Comparison of ENCODE assay signal across 9 cellular contexts in the genomic region with DNA sequence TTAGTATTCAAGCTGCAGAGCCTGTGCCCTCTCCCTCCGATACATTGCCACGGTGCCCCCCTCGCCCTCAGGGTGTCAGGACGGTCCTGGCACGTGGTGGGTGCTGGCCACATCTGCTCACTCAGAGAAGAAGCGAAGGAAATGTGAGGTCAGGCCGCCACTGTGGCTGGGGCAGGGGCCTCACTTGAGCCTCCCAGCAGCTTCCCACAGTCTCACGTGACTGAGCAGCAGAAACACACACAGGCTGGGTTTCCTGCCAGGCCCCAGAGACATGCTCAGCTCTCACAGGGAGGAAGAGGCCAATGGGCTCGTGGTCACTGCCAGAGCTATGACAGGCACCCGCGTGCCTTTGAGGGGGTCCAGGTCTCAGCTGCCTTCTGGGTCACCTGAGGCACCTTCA. TPM values are rescaled to one million over a fixed set of nuclear protein-coding genes. Genes with fewer than 3 reads are reported as not detected.
DNase-seq lines count a peak whose midpoint lies in the region; ATAC-seq and TF ChIP-seq lines count a peak whose summit lies in the region.
"Had no signal": no experiment of that assay in that cellular context is flagged by ENCODE, and none has a peak within 500 bp of the region (broad histone marks: within the 10 kb centered on the region; RNA-seq: fewer than 3 reads in every experiment).

No MANE protein-coding gene starts in this region.

- no peaks in the 10 kb centered on the region for H3K9me2 ChIP-seq in OCI-LY7 (ENCODE audit: insufficient read depth, low read length)

- H3K36me3 ChIP-seq in gastrocnemius medialis: no peaks in the 10 kb centered on the region
- no peaks in the 10 kb centered on the region for H3K36me3 ChIP-seq in OCI-LY7 (ENCODE audit: insufficient read depth, low read length)

- POLR2A ChIA-PET in OCI-LY7 (lab: Charles Lee): interaction anchor here (0.6 kb wide), 1 partner anchor 634 kb away, joined by 3 read pairs; no protein-coding TSS in a partner anchor

- H3K79me2 ChIP-seq in OCI-LY7 (ENCODE audit: insufficient read depth, low read depth, low read length): no peaks in the 10 kb centered on the region

- H2AFZ ChIP-seq in OCI-LY7 (ENCODE audit: low read length): no peak overlapping the region

- peaks cover 3 to 9% of the 10 kb centered on the region in 2 donors for H3K4me1 ChIP-seq in gastrocnemius medialis
- H3K4me1 ChIP-seq in OCI-LY7 (ENCODE audit: insufficient read depth, low read length, poor library complexity, severe bottlenecking): no peaks in the 10 kb centered on the region

- no peak for ATAC-seq in gastrocnemius medialis
- ATAC-seq in GM18519 (IDR thresholded peaks at IDR 0.05; ENCODE audit: low FRiP score, unreplicated experiment): no peak
- no peak for ATAC-seq in GM19467 (IDR thresholded peaks at IDR 0.05; ENCODE audit: unreplicated experiment)

- intact Hi-C loops in gastrocnemius medialis (cut with DNase I; ENCODE audit: low total_unique reads) (no loop called here), OCI-LY7 (cut with micrococcal nuclease; ENCODE audit: unreplicated experiment) (no loop called here)

- no peak for TF ChIP-seq POLR2A in gastrocnemius medialis (IDR thresholded peaks at IDR 0.05)

- H3K27ac ChIP-seq in gastrocnemius medialis: no peak overlapping the region
- H3K27ac ChIP-seq in OCI-LY7 (ENCODE audit: low read depth, low read length, poor library complexity, severe bottlenecking): no peak overlapping the region
- H3K27ac ChIP-seq: epithelial cell of prostate had no signal

- H3K9me3 ChIP-seq in gastrocnemius medialis (no peaks in the 10 kb centered on the region), OCI-LY7 (ENCODE audit: low read length) (no peaks in the 10 kb centered on the region)

- CTCF ChIA-PET in OCI-LY7 (lab: Charles Lee; ENCODE audit: unreplicated experiment): no interaction called here

- no TSS peak for BruUV-seq in OCI-LY7 (replicated peaks; lab: Mats Ljungman, UMichigan)

- DNase-seq in KG1 (lab: John Stamatoyannopoulos, UW): peak; percentile 91
- peak; percentile 49 for DNase-seq in activated T-cell treated with anti-CD3 and anti-CD28 coated beads, Interleukin-2, amount 50 U/mL, for 1 hour
- peak; percentile 67 for DNase-seq in glomerular visceral epithelial cell (ENCODE audit: extremely low spot score)
- peak; percentile 44 to 56 for DNase-seq in gastrocnemius medialis
- no peak for DNase-seq in NCI-H2227 treated with DMSO at 0.1 percent for 48 hours (lab: John Stamatoyannopoulos, UW)
- no peak for DNase-seq in OCI-LY7 (ENCODE audit: low spot score)

- in situ Hi-C loops in gastrocnemius medialis (cut with MboI; ENCODE audit: low sequenced_read_pairs in 4 of 4): no loop called here

- no peaks in the 10 kb centered on the region for H4K20me1 ChIP-seq in OCI-LY7 (ENCODE audit: insufficient read depth, low read length)

- TF ChIP-seq CTCF in gastrocnemius medialis (IDR thresholded peaks at IDR 0.05 in 4 of 5, conservative IDR thresholded peaks at IDR 0.05 in 1 of 5): no peak
- TF ChIP-seq CTCF in OCI-LY7 (conservative IDR thresholded peaks at IDR 0.05; ENCODE audit: low read length): no peak

- peaks cover 1 to 4% (median 2%) of the 10 kb centered on the region in 3 donors for H3K27me3 ChIP-seq in gastrocnemius medialis

- no peak overlapping the region for H3K4me2 ChIP-seq in OCI-LY7 (ENCODE audit: low read length)

- H3K4me3 ChIP-seq in gastrocnemius medialis (no peak overlapping the region), OCI-LY7 (ENCODE audit: low read depth, low read length, poor library complexity, severe bottlenecking) (no peak overlapping the region)

RNA-seq across cellular contexts. Expression of a gene that starts 37.9 kb away (rescaled TPM):
- total RNA-seq in gastrocnemius medialis (10 to 100 TPM in 1 of 4 donors, 1 to 10 TPM in 2, under 1 TPM in 1; 0.34 to 15.2 (median 1.3) TPM), OCI-LY7 (2022) (1.5 and 1.8 TPM in 2 replicates)
- 0.19 and 0.44 TPM in 2 replicates for total RNA-seq in OCI-LY7 (2014; rRNA removed; shearing (Covaris generic))

Comparison
In these comparisons a context has a peak if more than half of its experiments do, and no peak if none do; other contexts are left out.
1. DNase-seq: peak in KG1 (single experiment), activated T-cell treated with anti-CD3 and anti-CD28 coated beads, Interleukin-2, amount 50 U/mL, for 1 hour (single experiment), glomerular visceral epithelial cell (single experiment) and gastrocnemius medialis (2 of 2); none in NCI-H2227 treated with DMSO at 0.1 percent for 48 hours (single experiment) and OCI-LY7 (single experiment).